6 cellular contexts compared by ENCODE assay signal in genomic region chr6:32193096-32193495, GRCh38. TPM values are rescaled to one million over a fixed set of nuclear protein-coding genes. Genes with fewer than 3 reads are reported as not detected.
DNase-seq lines count a peak whose midpoint lies in the region; ATAC-seq, FAIRE-seq and TF ChIP-seq lines count a peak whose summit lies in the region.
"Not testable (repeated sequence)": the region's sequence is repeated elsewhere in the genome, so short reads cannot be mapped to it uniquely, and the experiment has no call there.

No MANE protein-coding gene starts in this region.

- H3K9me3 ChIP-seq in GM23248 (ENCODE audit: low read depth); GM12878 (replicated peaks; ENCODE audit: control insufficient read depth, insufficient read depth, low read length); heart right ventricle; thymus (ENCODE audit: control insufficient read depth): not testable (repeated sequence)

- not testable (repeated sequence) for ATAC-seq in T-cell (replicated peaks in 1 of 4); GM12878; heart right ventricle

- H3K36me3 Mint-ChIP-seq in T-cell, result peaks cover 23% of the 10 kb centered on the region
- H3K36me3 Mint-ChIP-seq in nephron (ENCODE audit: low read depth), result not testable (repeated sequence)

- H3K27ac ChIP-seq in GM23248 (peak overlapping the region; percentile 24; the same call in 1 of the 2 replicates), GM12878 (ENCODE audit: control insufficient read depth, insufficient read depth) (peak overlapping the region; percentile 100), heart right ventricle (peak overlapping the region in 9 of 10 donors; percentile 11 to 99 (median 99)), thymus (ENCODE audit: low read depth) (peak overlapping the region; percentile 93)

- RAD21 ChIA-PET in GM12878 (lab: Charles Lee; ENCODE audit: unreplicated experiment), result interaction anchor here (0.7 to 3.7 kb wide), 7 partner anchors 14 to 779 kb away, joined by 3 to 27 read pairs (median 3); partner anchors contain the start of genes AGPAT1, ATF6B and FKBPL

- not testable (repeated sequence) for DNase-seq in GM23248; T-cell; GM12878 (ENCODE audit: low read depth, low spot score); heart right ventricle

- SMC1A ChIA-PET in GM12878 (lab: Charles Lee; ENCODE audit: uncharacterized antibody, unreplicated experiment), result interaction anchor here (0.6 to 4.3 kb wide), 6 partner anchors 15 to 221 kb away, joined by 3 to 41 read pairs (median 3); partner anchors contain the start of genes AGPAT1, ATF6B, FKBPL and RNF5

- H3K4me1 ChIP-seq in GM23248 (ENCODE audit: insufficient read depth) (peaks cover 28% of the 10 kb centered on the region), GM12878 (ENCODE audit: control insufficient read depth, insufficient read depth, low read length) (peaks cover 32% of the 10 kb centered on the region), heart right ventricle (peaks cover 17 to 80% (median 65%) of the 10 kb centered on the region in 9 donors), thymus (ENCODE audit: control insufficient read depth, insufficient read depth, low read length) (peaks cover 38% of the 10 kb centered on the region)

- peaks cover 13% of the 10 kb centered on the region for H3F3A ChIP-seq in GM23248 (ENCODE audit: insufficient read depth)

- H3K4me3 ChIP-seq in GM23248, result not testable (repeated sequence)
- peak overlapping the region; percentile 90 for H3K4me3 ChIP-seq in GM12878
- peak overlapping the region in 6 of 10 donors; percentile 34 to 82 (median 78) for H3K4me3 ChIP-seq in heart right ventricle
- peak overlapping the region; percentile 92 for H3K4me3 ChIP-seq in thymus (ENCODE audit: low read length)

- peak overlapping the region; percentile 96 to 97 (median 97) for H3K4me3 Mint-ChIP-seq in T-cell
- H3K4me3 Mint-ChIP-seq in nephron, result peak overlapping the region; percentile 49 to 66 (median 57)

- WGBS in GM23248 (ENCODE audit: low coverage in 1 of 2, low lambda C conversion rate in 2 of 2, missing lambda C conversion rate in 2 of 2), 2 experiments, result 86 to 87% methylated on average over 13 of the region's 13 CpGs
- 64% methylated on average over 13 of the region's 13 CpGs for WGBS in GM12878 (ENCODE audit: insufficient coverage, insufficient replicate concordance, low lambda C conversion rate, missing lambda C conversion rate)
- 82 to 84% methylated on average over 13 of the region's 13 CpGs for WGBS in heart right ventricle, 2 donors
- 68% methylated on average over 13 of the region's 13 CpGs for WGBS in thymus

- TF ChIP-seq RAD21 in GM12878 (IDR thresholded peaks at IDR 0.05; ENCODE audit: insufficient read depth, low read depth, low read length), result not testable (repeated sequence)

- not testable (repeated sequence) for BruUV-seq in GM12878 (replicated peaks; lab: Mats Ljungman, UMichigan)

- not testable (repeated sequence) for TF ChIP-seq CTCF in GM12878 (IDR thresholded peaks at IDR 0.05 in 2 of 3, conservative IDR thresholded peaks at IDR 0.05 in 1 of 3; ENCODE audit: control insufficient read depth in 2 of 3, extremely low read depth in 1 of 3, insufficient read depth in 1 of 3, low read depth in 3 of 3, low read length in 3 of 3); heart right ventricle (IDR thresholded peaks at IDR 0.05); nephron (IDR thresholded peaks at IDR 0.05; ENCODE audit: unreplicated experiment in 3 of 3)

- in situ Hi-C loops in GM23248 (cut with MboI); GM12878 (cut with MboI): not testable (repeated sequence)

- H3K9ac ChIP-seq in GM23248, result peak overlapping the region; percentile 46; the same call in 1 of the 2 replicates
- peak overlapping the region; percentile 99 for H3K9ac ChIP-seq in GM12878 (ENCODE audit: control insufficient read depth, insufficient read depth, low read length)

- H3K27me3 ChIP-seq in GM23248 (replicated peaks; ENCODE audit: insufficient read depth); GM12878 (replicated peaks in 1 of 2; ENCODE audit: control insufficient read depth in 2 of 2, insufficient read depth in 2 of 2, low read length in 1 of 2); heart right ventricle; thymus (ENCODE audit: control insufficient read depth, insufficient read depth): not testable (repeated sequence)

- H4K20me1 ChIP-seq in GM23248 (ENCODE audit: insufficient read depth); GM12878 (ENCODE audit: control insufficient read depth, insufficient read depth): not testable (repeated sequence)

- H3K9me3 Mint-ChIP-seq in T-cell, nephron: not testable (repeated sequence)

- H3K27me3 Mint-ChIP-seq in T-cell; nephron (ENCODE audit: low read depth): not testable (repeated sequence)

- not testable (repeated sequence) for TF ChIP-seq POLR2A in GM12878 (IDR thresholded peaks at IDR 0.05; ENCODE audit: low read depth, low read length)

- CTCF ChIA-PET in T-cell (lab: Charles Lee), result interaction anchor here in 1 of 2 donors (0.8 to 1.3 kb wide), 2 partner anchors 16 to 779 kb away, joined by 3 to 4 read pairs; no protein-coding TSS in a partner anchor
- CTCF ChIA-PET in GM12878 (lab: Yijun Ruan, JAX), result interaction anchor here (1.3 to 4.2 kb wide), 4 partner anchors 14 to 74 kb away, joined by 4 to 35 read pairs (median 7); partner anchors contain the start of genes ATF6B and FKBPL

- peaks cover 39 to 51% (median 50%) of the 10 kb centered on the region in 3 donors for H3K4me1 Mint-ChIP-seq in T-cell
- peaks cover 57% of the 10 kb centered on the region for H3K4me1 Mint-ChIP-seq in nephron

- POLR2A ChIA-PET in T-cell (lab: Charles Lee) (interaction anchor here (0.6 to 1.4 kb wide), 3 partner anchors 10 to 16 kb away, joined by 3 to 5 read pairs (median 3); no protein-coding TSS in a partner anchor), GM12878 (lab: Charles Lee) (interaction anchor here (0.6 to 7.0 kb wide), 9 partner anchors 15 to 836 kb away, joined by 3 to 123 read pairs (median 5); partner anchors contain the start of genes AGPAT1, ATF6B, FKBPL and HLA-DMA)

- not testable (repeated sequence) for H3K9me2 ChIP-seq in GM23248 (ENCODE audit: insufficient read depth)

- not testable (repeated sequence) for H3K36me3 ChIP-seq in GM23248 (ENCODE audit: low read depth); GM12878 (ENCODE audit: control insufficient read depth in 2 of 2, insufficient read depth in 2 of 2, low read length in 1 of 2)
- H3K36me3 ChIP-seq in heart right ventricle (peaks cover 0 to 27% (median under 1%) of the 10 kb centered on the region in 9 donors), thymus (ENCODE audit: control insufficient read depth, insufficient read depth) (peaks cover 13% of the 10 kb centered on the region)

- peak overlapping the region; percentile 77 for H2AFZ ChIP-seq in GM23248
- not testable (repeated sequence) for H2AFZ ChIP-seq in GM12878 (ENCODE audit: control insufficient read depth, low read depth, low read length)

- H3K27ac Mint-ChIP-seq in T-cell (peak overlapping the region; percentile 99), nephron (peak overlapping the region; percentile 99 to 100 (median 100))

- H3K4me2 ChIP-seq in GM23248 (ENCODE audit: unreplicated experiment) (peak overlapping the region; percentile 31), GM12878 (ENCODE audit: control insufficient read depth, insufficient read depth) (peak overlapping the region; percentile 99)

- peaks cover 24% of the 10 kb centered on the region for H3K79me2 ChIP-seq in GM23248 (ENCODE audit: insufficient read depth)
- H3K79me2 ChIP-seq in GM12878 (ENCODE audit: control insufficient read depth, insufficient read depth, low read length), result peaks cover 52% of the 10 kb centered on the region

- FAIRE-seq in GM12878 (lab: Jason Lieb, UNC), result not testable (repeated sequence)

- intact Hi-C loops in GM12878 (cut with micrococcal nuclease; ENCODE audit: unreplicated experiment), result not testable (repeated sequence)
- intact Hi-C loops in heart right ventricle (cut with DNase I), result loop anchor here in 2 of 10 donors (5.0 kb wide), 1 partner anchor 66 kb away; the partner anchor contains the start of gene ATF6B (in 2 of the 2)

- TF ChIP-seq EP300 in GM12878 (IDR thresholded peaks at IDR 0.05; ENCODE audit: borderline replicate concordance in 1 of 2, control insufficient read depth in 1 of 2, low read depth in 2 of 2, low read length in 2 of 2), result not testable (repeated sequence)

RNA-seq across cellular contexts. Expression of gene GPSM3, which starts 0.7 kb away (rescaled TPM):
- total RNA-seq in GM23248 (2014; rRNA removed; shearing (Covaris generic)), result 5.4 and 7.7 TPM in 2 replicates
- polyA plus RNA-seq in GM23248 (2016; fragmentation: Nextera tagmentation; extraction: Ambion mirVana), result 6.8 and 7.3 TPM in 2 replicates
- total RNA-seq in T-cell, result 100 to 1,000 TPM; 267 to 311 (median 274) TPM
- 21.0 and 22.1 TPM in 2 replicates for total RNA-seq in GM12878 (2013; cell fraction: nucleolus; rRNA removed)
- total RNA-seq in GM12878 (2014; rRNA removed), result 117 and 133 TPM in 2 replicates
- total RNA-seq in GM12878 (2014; rRNA removed; fragmentation: Illumina TruSeq; extraction: Trizol), result 63.7 and 71.6 TPM in 2 replicates
- total RNA-seq in GM12878 (2021), result 131 TPM in 2 replicates
- 120 TPM for polyA plus RNA-seq in GM12878 (2011; ENCODE audit: low read depth)
- 65.3 and 131 TPM in 2 replicates for polyA plus RNA-seq in GM12878 (2011; rRNA removed)
- 140 and 143 TPM in 2 replicates for polyA plus RNA-seq in GM12878 (2011; cell fraction: cytosol; rRNA removed)
- 108 and 123 TPM in 2 replicates for polyA plus RNA-seq in GM12878 (2011; cell fraction: nucleus; rRNA removed)
- 181 and 192 TPM in 2 replicates for polyA plus RNA-seq in GM12878 (2012)
- 60.2 and 104 TPM in 2 replicates for polyA plus RNA-seq in GM12878 (2014; fragmentation: Illumina TruSeq; extraction: Trizol)
- 10 to 100 TPM; 22.0 to 61.9 TPM for polyA plus RNA-seq in GM12878 (2014; fragmentation: Nextera tagmentation; extraction: Ambion mirVana)
- 112 and 144 TPM in 2 replicates for polyA plus RNA-seq in GM12878 (2014; rRNA removed)
- 100 to 1,000 TPM; 114 to 137 TPM for polyA plus RNA-seq in GM12878 (2016; fragmentation: Nextera tagmentation; extraction: Ambion mirVana)
- polyA minus RNA-seq in GM12878 (2011; rRNA and poly(A)+ RNA removed), result 41.2 and 68.6 TPM in 2 replicates
- 38.2 and 43.9 TPM in 2 replicates for polyA minus RNA-seq in GM12878 (2011; cell fraction: cytosol; rRNA and poly(A)+ RNA removed)
- polyA minus RNA-seq in GM12878 (2011; cell fraction: nucleus; rRNA and poly(A)+ RNA removed), result 14.0 and 23.9 TPM in 2 replicates
- total RNA-seq in heart right ventricle, result 10 to 100 TPM in 1 of 10 donors, 1 to 10 TPM in 9; 2.4 to 28.0 (median 4.4) TPM
- 1 to 10 TPM; 5.8 to 6.2 TPM for polyA plus RNA-seq in heart right ventricle
- polyA plus RNA-seq in thymus, result 146 TPM

RNA-seq across cellular contexts. Expression of gene PBX2, which starts 3.1 kb away (rescaled TPM):
- total RNA-seq in GM23248 (2014; rRNA removed; shearing (Covaris generic)), result 25.4 and 27.6 TPM in 2 replicates
- polyA plus RNA-seq in GM23248 (2016; fragmentation: Nextera tagmentation; extraction: Ambion mirVana) (2.6 and 3.1 TPM in 2 replicates), GM12878 (2011; rRNA removed) (35.7 and 48.8 TPM in 2 replicates), GM12878 (2014; fragmentation: Illumina TruSeq; extraction: Trizol) (50.7 and 50.9 TPM in 2 replicates), GM12878 (2014; fragmentation: Nextera tagmentation; extraction: Ambion mirVana) (1 to 10 TPM in 1 of 2 experiments, under 1 TPM in 1; 0.84 to 1.2 TPM), GM12878 (2014; rRNA removed) (58.0 and 73.3 TPM in 2 replicates), GM12878 (2016; fragmentation: Nextera tagmentation; extraction: Ambion mirVana) (1 to 10 TPM; 2.7 to 3.7 TPM), heart right ventricle (10 to 100 TPM; 25.6 to 55.4 TPM), thymus (76.9 TPM)
- total RNA-seq in T-cell (100 to 1,000 TPM; 124 to 171 (median 148) TPM), GM12878 (2014; rRNA removed) (19.3 and 20.8 TPM in 2 replicates), GM12878 (2014; rRNA removed; fragmentation: Illumina TruSeq; extraction: Trizol) (20.3 and 21.8 TPM in 2 replicates), GM12878 (2021) (59.6 and 66.5 TPM in 2 replicates), heart right ventricle (10 to 100 TPM; 32.8 to 50.9 (median 44.1) TPM)
- total RNA-seq in GM12878 (2013; cell fraction: nucleolus; rRNA removed), result 67.7 and 72.9 TPM in 2 replicates
- 27.4 TPM for polyA plus RNA-seq in GM12878 (2011; ENCODE audit: low read depth)
- 45.8 and 53.2 TPM in 2 replicates for polyA plus RNA-seq in GM12878 (2011; cell fraction: cytosol; rRNA removed)
- 222 and 225 TPM in 2 replicates for polyA plus RNA-seq in GM12878 (2011; cell fraction: nucleus; rRNA removed)
- polyA plus RNA-seq in GM12878 (2012), result 55.9 and 61.7 TPM in 2 replicates
- 34.2 and 47.6 TPM in 2 replicates for polyA minus RNA-seq in GM12878 (2011; rRNA and poly(A)+ RNA removed)
- polyA minus RNA-seq in GM12878 (2011; cell fraction: cytosol; rRNA and poly(A)+ RNA removed), result 16.5 and 16.6 TPM in 2 replicates
- 38.8 and 73.5 TPM in 2 replicates for polyA minus RNA-seq in GM12878 (2011; cell fraction: nucleus; rRNA and poly(A)+ RNA removed)

RNA-seq across cellular contexts. Expression of gene AGER, which starts 9.0 kb away (rescaled TPM):
- total RNA-seq in GM23248 (2014; rRNA removed; shearing (Covaris generic)), result 0.22 TPM in 1 of 2 replicates, not detected in the other
- polyA plus RNA-seq in GM23248 (2016; fragmentation: Nextera tagmentation; extraction: Ambion mirVana) (1.2 and 1.4 TPM in 2 replicates), GM12878 (2011; rRNA removed) (8.7 and 9.1 TPM in 2 replicates), GM12878 (2014; fragmentation: Illumina TruSeq; extraction: Trizol) (6.1 and 9.6 TPM in 2 replicates), GM12878 (2014; fragmentation: Nextera tagmentation; extraction: Ambion mirVana) (1 to 10 TPM; 1.1 to 3.9 TPM), GM12878 (2014; rRNA removed) (14.5 and 18.2 TPM in 2 replicates), GM12878 (2016; fragmentation: Nextera tagmentation; extraction: Ambion mirVana) (1 to 10 TPM; 2.2 to 3.0 TPM), heart right ventricle (1 to 10 TPM; 3.1 to 5.5 TPM), thymus (81.3 TPM)
- total RNA-seq in T-cell (10 to 100 TPM; 42.6 to 81.4 (median 67.7) TPM), GM12878 (2014; rRNA removed) (2.9 and 3.7 TPM in 2 replicates), GM12878 (2014; rRNA removed; fragmentation: Illumina TruSeq; extraction: Trizol) (3.1 and 3.8 TPM in 2 replicates), GM12878 (2021) (15.4 and 15.7 TPM in 2 replicates), heart right ventricle (1 to 10 TPM in 9 of 10 donors, under 1 TPM in 1; 0.75 to 5.1 (median 2.9) TPM)
- 4.1 and 5.9 TPM in 2 replicates for total RNA-seq in GM12878 (2013; cell fraction: nucleolus; rRNA removed)
- polyA plus RNA-seq in GM12878 (2011; ENCODE audit: low read depth), result 6.5 TPM
- polyA plus RNA-seq in GM12878 (2011; cell fraction: cytosol; rRNA removed), result 6.3 and 8.2 TPM in 2 replicates
- 129 and 144 TPM in 2 replicates for polyA plus RNA-seq in GM12878 (2011; cell fraction: nucleus; rRNA removed)
- polyA plus RNA-seq in GM12878 (2012), result 14.9 and 23.7 TPM in 2 replicates
- 1.0 and 4.2 TPM in 2 replicates for polyA minus RNA-seq in GM12878 (2011; rRNA and poly(A)+ RNA removed)
- polyA minus RNA-seq in GM12878 (2011; cell fraction: cytosol; rRNA and poly(A)+ RNA removed), result 1.9 TPM in 1 of 2 replicates, not detected in the other
- 7.3 and 12.3 TPM in 2 replicates for polyA minus RNA-seq in GM12878 (2011; cell fraction: nucleus; rRNA and poly(A)+ RNA removed)

RNA-seq across cellular contexts. Expression of gene RNF5, which starts 14.9 kb away (rescaled TPM):
- total RNA-seq in GM23248 (2014; rRNA removed; shearing (Covaris generic)), result 48.1 and 48.2 TPM in 2 replicates
- polyA plus RNA-seq in GM23248 (2016; fragmentation: Nextera tagmentation; extraction: Ambion mirVana) (58.8 and 63.2 TPM in 2 replicates), GM12878 (2011; rRNA removed) (75.2 and 75.6 TPM in 2 replicates), GM12878 (2014; fragmentation: Illumina TruSeq; extraction: Trizol) (74.1 and 82.8 TPM in 2 replicates), GM12878 (2014; fragmentation: Nextera tagmentation; extraction: Ambion mirVana) (10 to 100 TPM; 31.4 to 42.0 TPM), GM12878 (2014; rRNA removed) (72.6 and 74.1 TPM in 2 replicates), GM12878 (2016; fragmentation: Nextera tagmentation; extraction: Ambion mirVana) (100 to 1,000 TPM; 105 to 114 TPM), heart right ventricle (100 to 1,000 TPM in 1 of 2 donors, 10 to 100 TPM in 1; 53.0 to 132 TPM), thymus (77.3 TPM)
- total RNA-seq in T-cell (10 to 100 TPM; 23.6 to 49.3 (median 44.6) TPM), GM12878 (2014; rRNA removed) (51.6 and 61.4 TPM in 2 replicates), GM12878 (2014; rRNA removed; fragmentation: Illumina TruSeq; extraction: Trizol) (42.2 and 42.4 TPM in 2 replicates), GM12878 (2021) (51.6 and 52.1 TPM in 2 replicates), heart right ventricle (100 to 1,000 TPM in 1 of 10 donors, 10 to 100 TPM in 9; 75.5 to 122 (median 82.7) TPM)
- 10.6 and 11.0 TPM in 2 replicates for total RNA-seq in GM12878 (2013; cell fraction: nucleolus; rRNA removed)
- polyA plus RNA-seq in GM12878 (2011; ENCODE audit: low read depth), result 40.6 TPM
- polyA plus RNA-seq in GM12878 (2011; cell fraction: cytosol; rRNA removed), result 79.5 and 101 TPM in 2 replicates
- 32.7 and 35.4 TPM in 2 replicates for polyA plus RNA-seq in GM12878 (2011; cell fraction: nucleus; rRNA removed)
- polyA plus RNA-seq in GM12878 (2012), result 79.1 and 158 TPM in 2 replicates
- 20.0 and 32.1 TPM in 2 replicates for polyA minus RNA-seq in GM12878 (2011; rRNA and poly(A)+ RNA removed)
- polyA minus RNA-seq in GM12878 (2011; cell fraction: cytosol; rRNA and poly(A)+ RNA removed), result 12.3 and 12.8 TPM in 2 replicates
- 7.6 and 8.6 TPM in 2 replicates for polyA minus RNA-seq in GM12878 (2011; cell fraction: nucleus; rRNA and poly(A)+ RNA removed)

RNA-seq across cellular contexts. Expression of gene AGPAT1, which starts 17.2 kb away (rescaled TPM):
- 57.2 and 71.2 TPM in 2 replicates for total RNA-seq in GM23248 (2014; rRNA removed; shearing (Covaris generic))
- polyA plus RNA-seq in GM23248 (2016; fragmentation: Nextera tagmentation; extraction: Ambion mirVana) (36.9 and 39.7 TPM in 2 replicates), GM12878 (2011; rRNA removed) (10.5 and 26.8 TPM in 2 replicates), GM12878 (2014; fragmentation: Illumina TruSeq; extraction: Trizol) (33.3 and 39.5 TPM in 2 replicates), GM12878 (2014; fragmentation: Nextera tagmentation; extraction: Ambion mirVana) (10 to 100 TPM; 13.9 to 15.3 TPM), GM12878 (2014; rRNA removed) (29.2 and 32.0 TPM in 2 replicates), GM12878 (2016; fragmentation: Nextera tagmentation; extraction: Ambion mirVana) (10 to 100 TPM; 18.1 to 22.5 TPM), heart right ventricle (10 to 100 TPM; 50.8 to 56.3 TPM), thymus (32.6 TPM)
- total RNA-seq in T-cell (10 to 100 TPM; 23.5 to 34.6 (median 31.0) TPM), GM12878 (2014; rRNA removed) (31.5 and 36.2 TPM in 2 replicates), GM12878 (2014; rRNA removed; fragmentation: Illumina TruSeq; extraction: Trizol) (14.0 and 15.7 TPM in 2 replicates), GM12878 (2021) (31.5 and 34.7 TPM in 2 replicates), heart right ventricle (10 to 100 TPM; 39.0 to 63.1 (median 47.4) TPM)
- 7.0 and 10.2 TPM in 2 replicates for total RNA-seq in GM12878 (2013; cell fraction: nucleolus; rRNA removed)
- polyA plus RNA-seq in GM12878 (2011; ENCODE audit: low read depth), result 16.7 TPM
- polyA plus RNA-seq in GM12878 (2011; cell fraction: cytosol; rRNA removed), result 51.9 and 54.0 TPM in 2 replicates
- polyA plus RNA-seq in GM12878 (2011; cell fraction: nucleus; rRNA removed), result 27.4 and 30.3 TPM in 2 replicates
- 29.8 and 32.6 TPM in 2 replicates for polyA plus RNA-seq in GM12878 (2012)
- polyA minus RNA-seq in GM12878 (2011; rRNA and poly(A)+ RNA removed), result 34.8 and 50.3 TPM in 2 replicates
- polyA minus RNA-seq in GM12878 (2011; cell fraction: cytosol; rRNA and poly(A)+ RNA removed), result 17.4 and 18.2 TPM in 2 replicates
- 6.6 and 11.3 TPM in 2 replicates for polyA minus RNA-seq in GM12878 (2011; cell fraction: nucleus; rRNA and poly(A)+ RNA removed)

Comparison
In these comparisons a context has a peak if more than half of its experiments do, and no peak if none do; other contexts are left out.
1. H3K27ac ChIP-seq: peak in every context shown above with its lines; median percentile 100 in GM12878; 99 in heart right ventricle; 93 in thymus; 24 in GM23248.